ENCODE assay signal across 8 cellular contexts in genomic region chr19:3606690-3607289, GRCh38. TPM values are rescaled to one million over a fixed set of nuclear protein-coding genes. Genes with fewer than 3 reads are reported as not detected.
A peak's percentile ranks its signal among the peaks of the same experiment; 100 is the strongest.
DNase-seq lines count a peak whose midpoint lies in the region; ATAC-seq and TF ChIP-seq lines count a peak whose summit lies in the region.

TBXA2R (minus strand) TSS chr19:3606875; CDS start chr19:3600634, 6,241 bp downstream.

- H3K9ac ChIP-seq in ES-I3 (ENCODE audit: low read depth, low read length) (peak within 1 kb of the TSS; percentile 72), parathyroid adenoma (peak within 1 kb of the TSS; percentile 38)

- H3K27me3 ChIP-seq in parathyroid adenoma (ENCODE audit: control insufficient read depth, insufficient read depth, low read length) = no peaks in the 10 kb centered on the region

- peak within 1 kb of the TSS; percentile 38 for H3K27ac ChIP-seq in parathyroid adenoma

- H3K9me3 ChIP-seq in ES-I3 (ENCODE audit: control insufficient read depth, insufficient read depth, low read length) (no peaks in the 10 kb centered on the region), parathyroid adenoma (ENCODE audit: control insufficient read depth, low read length) (no peaks in the 10 kb centered on the region)

- peak within 1 kb of the TSS; percentile 88 for H3K4me2 ChIP-seq in parathyroid adenoma (ENCODE audit: low read length)

- no peak for TF ChIP-seq POLR2A in GM18505 (IDR thresholded peaks at IDR 0.05; ENCODE audit: borderline replicate concordance, extremely low read depth, insufficient read depth, insufficient read length)

- peak within 1 kb of the TSS; percentile 68 for H3K4me3 ChIP-seq in parathyroid adenoma (ENCODE audit: low read depth, low read length)

- no peaks in the 10 kb centered on the region for H3K79me2 ChIP-seq in parathyroid adenoma

- peaks cover 7% of the 10 kb centered on the region for H3K4me1 ChIP-seq in ES-I3 (ENCODE audit: insufficient read depth, low read length)
- H3K4me1 ChIP-seq in parathyroid adenoma = peaks cover 5% of the 10 kb centered on the region

- H3K36me3 ChIP-seq in ES-I3 (ENCODE audit: insufficient read depth, low read length) = peaks cover 3% of the 10 kb centered on the region; the same call in 1 of the 2 replicates
- no peaks in the 10 kb centered on the region for H3K36me3 ChIP-seq in parathyroid adenoma (ENCODE audit: control insufficient read depth, insufficient read depth, low read length)

- DNase-seq in NCI-H146 treated with DMSO at 0.1 percent for 48 hours (lab: John Stamatoyannopoulos, UW; ENCODE audit: unreplicated experiment) (peak; percentile 5), globus pallidus (ENCODE audit: low spot score) (peak; percentile 35), ureter (ENCODE audit: low spot score) (peak; percentile 77)
- DNase-seq in activated naive CD4-positive, alpha-beta T cell treated with Interleukin-2 at 50 U/mL for 16 hours = peak; percentile 55

- peak within 1 kb of the TSS; percentile 82 for H2AFZ ChIP-seq in parathyroid adenoma

- no peak for TF ChIP-seq CTCF in parathyroid adenoma (IDR thresholded peaks at IDR 0.05)

- no peak for ATAC-seq in HG03095 (IDR thresholded peaks at IDR 0.05; ENCODE audit: unreplicated experiment)
- ATAC-seq in GM18505 (IDR thresholded peaks at IDR 0.05; ENCODE audit: unreplicated experiment) = no peak

RNA-seq across cellular contexts. Expression of gene TBXA2R, which starts in this region (rescaled TPM):
- total RNA-seq in ureter = 4.5 TPM

Comparison
In these comparisons a context has a peak if more than half of its experiments do, and no peak if none do; other contexts are left out.
1. DNase-seq: peak in every context shown above with its lines; median percentile 77 in ureter; 55 in activated naive CD4-positive, alpha-beta T cell treated with Interleukin-2 at 50 U/mL for 16 hours; 35 in globus pallidus; 5 in NCI-H146 treated with DMSO at 0.1 percent for 48 hours.